8 cellular contexts compared by ENCODE assay signal in genomic region chr7:43872401-43873165, GRCh38. TPM values are rescaled to one million over a fixed set of nuclear protein-coding genes. Genes with fewer than 3 reads are reported as not detected.
DNase-seq lines count a peak whose midpoint lies in the region; TF ChIP-seq lines count a peak whose summit lies in the region.

No MANE protein-coding gene starts in this region.

- H3K9me3 ChIP-seq in tibial artery = no peaks in the 10 kb centered on the region

- peak; percentile 30 for DNase-seq in DMS 273 (lab: John Stamatoyannopoulos, UW; ENCODE audit: unreplicated experiment)
- no peak for DNase-seq in DMS 273 treated with DMSO at 0.1 percent for 48 hours (lab: John Stamatoyannopoulos, UW)
- peak in 34 of 61 donors; percentile 3 to 77 (median 30) for DNase-seq in caudate nucleus (lab: John Stamatoyannopoulos, UW)
- peak; percentile 28 for DNase-seq in kidney glomerular epithelial cell (lab: John Stamatoyannopoulos, UW)
- DNase-seq in tibial artery = peak; percentile 78 to 81
- DNase-seq in activated CD4-positive, CD25-positive, alpha-beta regulatory T cell treated with anti-CD3 and anti-CD28 coated beads, Interleukin-2, amount 50 U/mL, for 72 hours = no peak
- no peak for DNase-seq in dermis blood vessel endothelial cell
- no peak for DNase-seq in SKM-1 (lab: John Stamatoyannopoulos, UW; ENCODE audit: unreplicated experiment)

- TF ChIP-seq CTCF in tibial artery (IDR thresholded peaks at IDR 0.05) = no peak

- H3K4me1 ChIP-seq in tibial artery = peaks cover 0 to 47% (median 34%) of the 10 kb centered on the region in 4 donors

- no peaks in the 10 kb centered on the region for H3K27me3 ChIP-seq in tibial artery

- H3K4me3 ChIP-seq in tibial artery = peak overlapping the region in 1 of 2 donors; percentile 8

- peaks cover 26 to 35% (median 28%) of the 10 kb centered on the region in 3 donors for H3K36me3 ChIP-seq in tibial artery

- H3K27ac ChIP-seq in caudate nucleus (ENCODE audit: low read depth, low read length) (peak overlapping the region; percentile 18), tibial artery (peak overlapping the region; percentile 68 to 79)

- intact Hi-C loops in tibial artery (cut with DNase I; ENCODE audit: low total_unique reads) = loop anchor here (5.0 kb wide), 2 partner anchors 35 to 55 kb away; partner anchors contain the start of genes UBE2D4 and URGCP

RNA-seq across cellular contexts. Expression of gene MRPS24, which starts 3.3 kb away (rescaled TPM):
- 56.5 and 88.3 TPM in 2 replicates for total RNA-seq in dermis blood vessel endothelial cell

RNA-seq across cellular contexts. Expression of gene URGCP, which starts 33.8 kb away (rescaled TPM):
- total RNA-seq in dermis blood vessel endothelial cell = 27.5 and 34.2 TPM in 2 replicates

RNA-seq across cellular contexts. Expression of gene UBE2D4, which starts 53.7 kb away (rescaled TPM):
- 6.1 and 9.5 TPM in 2 replicates for total RNA-seq in dermis blood vessel endothelial cell

Comparison
In these comparisons a context has a peak if more than half of its experiments do, and no peak if none do; other contexts are left out.
1. DNase-seq: peak in DMS 273 (single experiment), caudate nucleus (34 of 61), kidney glomerular epithelial cell (single experiment) and tibial artery (2 of 2); none in DMS 273 treated with DMSO at 0.1 percent for 48 hours (single experiment), activated CD4-positive, CD25-positive, alpha-beta regulatory T cell treated with anti-CD3 and anti-CD28 coated beads, Interleukin-2, amount 50 U/mL, for 72 hours (single experiment), dermis blood vessel endothelial cell (single experiment) and SKM-1 (single experiment).